Comparison of ENCODE assay signal across 8 cellular contexts in the genomic region with DNA sequence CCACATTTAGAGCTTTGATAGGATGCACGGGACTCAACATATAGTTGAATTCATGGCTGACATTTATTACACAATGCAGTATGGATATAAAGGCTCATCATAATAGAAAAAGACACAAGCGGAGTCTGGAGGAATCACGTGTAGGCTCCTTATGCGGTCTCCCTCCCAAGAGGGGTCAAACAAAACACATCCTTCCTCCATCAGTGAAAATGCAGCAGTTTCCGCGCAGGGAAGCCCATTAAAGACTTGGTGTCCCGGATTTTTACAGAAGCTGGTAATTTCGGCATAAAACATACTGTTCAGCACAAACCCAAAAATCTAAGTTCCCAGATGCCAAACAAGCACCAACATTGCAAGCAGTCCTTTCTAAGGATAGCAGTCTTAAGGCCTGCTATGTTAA. TPM values are rescaled to one million over a fixed set of nuclear protein-coding genes. Genes with fewer than 3 reads are reported as not detected.
DNase-seq lines count a peak whose midpoint lies in the region; ATAC-seq and TF ChIP-seq lines count a peak whose summit lies in the region.

No MANE protein-coding gene starts in this region.

- CTCF ChIA-PET in HEK293 (lab: Yijun Ruan, JAX), result interaction anchor here (0.6 to 1.3 kb wide), 4 partner anchors 28 to 1170 kb away, joined by 3 to 5 read pairs (median 3); a partner anchor contains a TSS

- no peak for DNase-seq in ascending aorta (ENCODE audit: low spot score in 2 of 2)
- DNase-seq in lower lobe of right lung, result no peak
- no peak for DNase-seq in NCI-H1092 treated with DMSO at 0.1 percent for 48 hours (lab: John Stamatoyannopoulos, UW)
- no peak for DNase-seq in stimulated activated CD4-positive, alpha-beta T cell treated with anti-CD3 and anti-CD28 coated beads, Interleukin-1b, Interleukin-23, amount 100 ng/mL, for 48 hours
- no peak for DNase-seq in medulla oblongata (ENCODE audit: extremely low spot score)

- peaks cover 40% of the 10 kb centered on the region for H3K79me2 ChIP-seq in ACC112 (ENCODE audit: control insufficient read depth, insufficient read depth, low read length, unreplicated experiment)

- no peak overlapping the region for H2AFZ ChIP-seq in ACC112 (ENCODE audit: low read length, unreplicated experiment)

- ATAC-seq in lower lobe of right lung (no peak), GM18907 (IDR thresholded peaks at IDR 0.05; ENCODE audit: unreplicated experiment) (no peak)

- H3K4me1 ChIP-seq in ACC112 (ENCODE audit: control insufficient read depth, insufficient read depth, low read length, unreplicated experiment), result peaks cover 16% of the 10 kb centered on the region
- H3K4me1 ChIP-seq in HEK293 (ENCODE audit: control insufficient read depth, insufficient read depth, low read length), result peaks cover 14% of the 10 kb centered on the region; the same call in 1 of the 2 replicates
- H3K4me1 ChIP-seq in ascending aorta, result peaks cover 0 to 8% of the 10 kb centered on the region in 2 donors
- peaks cover 16% of the 10 kb centered on the region for H3K4me1 ChIP-seq in lower lobe of right lung

- H3K36me3 ChIP-seq in ACC112 (ENCODE audit: insufficient read depth, low read length), result 0 out of 2 replicates have a peak, but pooled peaks cover 3% of the 10 kb centered on the region
- H3K36me3 ChIP-seq in HEK293 (ENCODE audit: control insufficient read depth in 2 of 2, insufficient read depth in 1 of 2, low read length in 2 of 2), result peaks cover 0 to 12% of the 10 kb centered on the region in 2 experiments; a peak in 1 of 3 replicates
- no peaks in the 10 kb centered on the region for H3K36me3 ChIP-seq in ascending aorta
- peaks cover 5% of the 10 kb centered on the region for H3K36me3 ChIP-seq in lower lobe of right lung

- H3K27ac ChIP-seq in ACC112 (ENCODE audit: low read depth, low read length) (no peak overlapping the region), HEK293 (ENCODE audit: extremely low read depth, low read depth, low read length) (no peak overlapping the region), ascending aorta (no peak overlapping the region), lower lobe of right lung (no peak overlapping the region)

- no peaks in the 10 kb centered on the region for H3K9me3 ChIP-seq in HEK293 (ENCODE audit: control insufficient read depth, insufficient read depth, low read depth, low read length)
- no peaks in the 10 kb centered on the region for H3K9me3 ChIP-seq in ascending aorta
- H3K9me3 ChIP-seq in lower lobe of right lung, result no peaks in the 10 kb centered on the region

- no peaks in the 10 kb centered on the region for H3K27me3 ChIP-seq in ACC112 (ENCODE audit: insufficient read depth, low read length)
- H3K27me3 ChIP-seq in ascending aorta, result no peaks in the 10 kb centered on the region
- H3K27me3 ChIP-seq in lower lobe of right lung (ENCODE audit: low read depth), result no peaks in the 10 kb centered on the region

- intact Hi-C loops in ascending aorta (cut with DNase I), result no loop called here
- intact Hi-C loops in lower lobe of right lung (cut with DNase I), result no loop called here

- TF ChIP-seq CTCF in HEK293 (tag by site-specific recombination; IDR thresholded peaks at IDR 0.05) (no peak), ascending aorta (IDR thresholded peaks at IDR 0.05) (no peak), lower lobe of right lung (IDR thresholded peaks at IDR 0.05) (no peak)

- POLR2A ChIA-PET in HEK293 (lab: Yijun Ruan, JAX), result interaction anchor here (0.7 to 2.6 kb wide), 6 partner anchors 8 to 120 kb away, joined by 3 to 19 read pairs (median 4); a partner anchor contains a TSS

- H3K4me3 ChIP-seq in ACC112 (ENCODE audit: low read depth, low read length), result peak overlapping the region; percentile 81
- H3K4me3 ChIP-seq in HEK293 (ENCODE audit: low read depth, low read length), result peak overlapping the region; percentile 94
- H3K4me3 ChIP-seq in ascending aorta, result peak overlapping the region; percentile 72 to 93
- H3K4me3 ChIP-seq in lower lobe of right lung, result peak overlapping the region; percentile 88

TF ChIP-seq in HEK293, 187 proteins besides CTCF, POLR2A, EP300 and RAD21:
- 0 out of 2 replicates have a peak, but pooled peaks have one; percentile 18 for TF ChIP-seq FEZF1 (tag by site-specific recombination; IDR thresholded peaks at IDR 0.05)
- TF ChIP-seq, protein P1, sequence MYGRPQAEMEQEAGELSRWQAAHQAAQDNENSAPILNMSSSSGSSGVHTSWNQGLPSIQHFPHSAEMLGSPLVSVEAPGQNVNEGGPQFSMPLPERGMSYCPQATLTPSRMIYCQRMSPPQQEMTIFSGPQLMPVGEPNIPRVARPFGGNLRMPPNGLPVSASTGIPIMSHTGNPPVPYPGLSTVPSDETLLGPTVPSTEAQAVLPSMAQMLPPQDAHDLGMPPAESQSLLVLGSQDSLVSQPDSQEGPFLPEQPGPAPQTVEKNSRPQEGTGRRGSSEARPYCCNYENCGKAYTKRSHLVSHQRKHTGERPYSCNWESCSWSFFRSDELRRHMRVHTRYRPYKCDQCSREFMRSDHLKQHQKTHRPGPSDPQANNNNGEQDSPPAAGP (tag by site-specific recombination; IDR thresholded peaks at IDR 0.05), result no peak
- peak; percentile 39; the same call in 1 of the 2 replicates for TF ChIP-seq GLIS1 (tag by site-specific recombination; IDR thresholded peaks at IDR 0.05)
- no peak for TF ChIP-seq ZFP37 (tag by site-specific recombination; IDR thresholded peaks at IDR 0.05)
- no peak for TF ChIP-seq ZIC2 (tag by site-specific recombination; IDR thresholded peaks at IDR 0.05)
- TF ChIP-seq ZNF23 (tag by site-specific recombination; IDR thresholded peaks at IDR 0.05; ENCODE audit: borderline replicate concordance), result no peak
- no peak for TF ChIP-seq ZNF658 (tag by site-specific recombination; IDR thresholded peaks at IDR 0.05)
- no peak for TF ChIP-seq ZNF2 (tag by site-specific recombination; IDR thresholded peaks at IDR 0.05)
- TF ChIP-seq ZNF600 (tag by site-specific recombination; IDR thresholded peaks at IDR 0.05), result 0 out of 2 replicates have a peak, but pooled peaks have one; percentile 19
- TF ChIP-seq KLF10 (tag by site-specific recombination; IDR thresholded peaks at IDR 0.05), result no peak

RNA-seq across cellular contexts. Expression of a gene that starts 1.1 kb away (rescaled TPM):
- total RNA-seq in ascending aorta, result 6.0 TPM
- 11.1 TPM for total RNA-seq in lower lobe of right lung

RNA-seq across cellular contexts. Expression of a gene that starts 54.4 kb away (rescaled TPM):
- total RNA-seq in ascending aorta (29.9 TPM), lower lobe of right lung (41.6 TPM)
